In the genomic region with DNA sequence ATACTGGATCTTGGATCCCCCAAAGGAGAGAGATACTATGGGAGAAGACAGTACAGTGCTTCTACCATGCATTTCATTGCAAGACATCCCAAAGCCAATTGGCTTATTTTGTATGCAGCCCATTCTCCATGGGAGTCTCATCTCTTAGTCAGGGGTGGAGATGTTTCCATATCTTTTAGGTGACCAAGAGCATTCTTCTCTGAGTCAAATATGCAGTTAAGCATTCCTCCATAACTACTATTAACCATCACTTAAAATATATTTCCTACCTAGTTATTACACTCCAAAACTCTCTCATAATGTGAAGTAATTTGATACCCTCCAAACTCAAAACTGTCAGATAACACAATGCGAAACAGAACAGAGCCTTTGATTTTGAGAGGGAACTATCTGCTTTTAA, we compare ENCODE assay signal across 1 cellular context.
TF ChIP-seq lines count a peak whose summit lies in the region.

No MANE protein-coding gene starts in this region.

TF ChIP-seq in IMR-90, 13 proteins besides CTCF, POLR2A, EP300 and RAD21:
- TF ChIP-seq, protein P1, sequence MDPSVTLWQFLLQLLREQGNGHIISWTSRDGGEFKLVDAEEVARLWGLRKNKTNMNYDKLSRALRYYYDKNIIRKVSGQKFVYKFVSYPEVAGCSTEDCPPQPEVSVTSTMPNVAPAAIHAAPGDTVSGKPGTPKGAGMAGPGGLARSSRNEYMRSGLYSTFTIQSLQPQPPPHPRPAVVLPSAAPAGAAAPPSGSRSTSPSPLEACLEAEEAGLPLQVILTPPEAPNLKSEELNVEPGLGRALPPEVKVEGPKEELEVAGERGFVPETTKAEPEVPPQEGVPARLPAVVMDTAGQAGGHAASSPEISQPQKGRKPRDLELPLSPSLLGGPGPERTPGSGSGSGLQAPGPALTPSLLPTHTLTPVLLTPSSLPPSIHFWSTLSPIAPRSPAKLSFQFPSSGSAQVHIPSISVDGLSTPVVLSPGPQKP (IDR thresholded peaks at IDR 0.05; ENCODE audit: borderline replicate concordance, low read depth, low read length): no peak
- TF ChIP-seq MAFK (IDR thresholded peaks at IDR 0.05; ENCODE audit: low read depth, low read length) (no peak), FOS (IDR thresholded peaks at IDR 0.05; ENCODE audit: low read depth, low read length) (no peak), SMC3 (IDR thresholded peaks at IDR 0.05; ENCODE audit: low read depth, low read length) (no peak), RFX5 (IDR thresholded peaks at IDR 0.05; ENCODE audit: low read depth, low read length) (no peak)
